In genomic region chr4:138235419-138235952, GRCh38 we compare ENCODE assay signal across 8 cellular contexts. TPM values are rescaled to one million over a fixed set of nuclear protein-coding genes. Genes with fewer than 3 reads are reported as not detected.
A peak's percentile ranks its signal among the peaks of the same experiment; 100 is the strongest.
DNase-seq lines count a peak whose midpoint lies in the region; ATAC-seq and TF ChIP-seq lines count a peak whose summit lies in the region.

No MANE protein-coding gene starts in this region.

- no peak for TF ChIP-seq CTCF in omental fat pad (IDR thresholded peaks at IDR 0.05)

- H3K9me3 ChIP-seq in SK-N-MC (ENCODE audit: low read depth, low read length) = no peaks in the 10 kb centered on the region

- H3K9ac ChIP-seq in SK-N-MC (ENCODE audit: insufficient read length) = peak overlapping the region; percentile 55

- H3K4me3 ChIP-seq in SK-N-MC = peak overlapping the region; percentile 60

- peaks cover 82% of the 10 kb centered on the region for H3K36me3 ChIP-seq in SK-N-MC (ENCODE audit: insufficient read depth, low read length)

- H3K27ac ChIP-seq in SK-N-MC (peak overlapping the region; percentile 93), caudate nucleus (ENCODE audit: low read depth, low read length) (no peak overlapping the region)

- DNase-seq in AML-193 (lab: John Stamatoyannopoulos, UW) (peak; percentile 22 to 41), H4 (ENCODE audit: low spot score) (peak; percentile 95), SK-N-MC (ENCODE audit: low read depth, low spot score) (no peak), glomerular visceral epithelial cell (ENCODE audit: extremely low spot score) (peak; percentile 22), caudate nucleus (lab: John Stamatoyannopoulos, UW) (no peak), NCI-H2227 (lab: John Stamatoyannopoulos, UW; ENCODE audit: unreplicated experiment) (no peak), omental fat pad (ENCODE audit: low spot score) (no peak)
- no peak for DNase-seq in stimulated activated naive CD4-positive, alpha-beta T cell (lab: John Stamatoyannopoulos, UW)

- ATAC-seq in omental fat pad (ENCODE audit: low FRiP score) = no peak

RNA-seq across cellular contexts. Expression of gene SLC7A11, which starts 6.7 kb away (rescaled TPM):
- 135 and 181 TPM in 2 replicates for total RNA-seq in H4 (2014; rRNA removed; shearing (Covaris generic))
- total RNA-seq in omental fat pad = 1 to 10 TPM in 2 of 4 donors, under 1 TPM in 2; 0.60 to 1.5 (median 0.90) TPM

Comparison
In these comparisons a context has a peak if more than half of its experiments do, and no peak if none do; other contexts are left out.
1. DNase-seq: peak in AML-193 (2 of 2), H4 (single experiment) and glomerular visceral epithelial cell (single experiment); none in SK-N-MC (single experiment), caudate nucleus (0 of 61), NCI-H2227 (single experiment), stimulated activated naive CD4-positive, alpha-beta T cell (0 of 6) and omental fat pad (single experiment).
2. RNA of gene SLC7A11, which starts 6.7 kb away (total RNA-seq): 135 to 181 TPM in H4; 0.60 to 1.5 TPM in omental fat pad; every median in the first group is over 10 times any median in the second.